8 cellular contexts compared by ENCODE assay signal in genomic region chr4:20544645-20545044, GRCh38.
A peak's percentile ranks its signal among the peaks of the same experiment; 100 is the strongest.
DNase-seq lines count a peak whose midpoint lies in the region; ATAC-seq and TF ChIP-seq lines count a peak whose summit lies in the region.

No MANE protein-coding gene starts in this region.

- H3K27me3 Mint-ChIP-seq in natural killer cell (ENCODE audit: low read depth in 2 of 2), result no peaks in the 10 kb centered on the region

- no peaks in the 10 kb centered on the region for H3K4me1 Mint-ChIP-seq in natural killer cell

- TF ChIP-seq CTCF in natural killer cell (IDR thresholded peaks at IDR 0.05), result no peak

- intact Hi-C loops in natural killer cell (cut with micrococcal nuclease), result no loop called here

- H3K4me3 Mint-ChIP-seq in natural killer cell, result no peak overlapping the region

- H3K9me3 Mint-ChIP-seq in natural killer cell, result no peaks in the 10 kb centered on the region

- H3K36me3 Mint-ChIP-seq in natural killer cell, result no peaks in the 10 kb centered on the region

- no peak overlapping the region for H3K27ac Mint-ChIP-seq in natural killer cell

- ATAC-seq in natural killer cell (no peak), GM21825 (IDR thresholded peaks at IDR 0.05; ENCODE audit: unreplicated experiment) (no peak)

- DNase-seq in NCI-H2171 treated with DMSO at 0.1 percent for 48 hours (lab: John Stamatoyannopoulos, UW), result peak; percentile 66
- no peak for DNase-seq in NCI-H2171 (lab: John Stamatoyannopoulos, UW)
- DNase-seq in NCI-H226, result peak; percentile 19
- DNase-seq in cerebellar cortex (ENCODE audit: low spot score), result peak; percentile 39
- peak; percentile 8 for DNase-seq in middle frontal gyrus (ENCODE audit: extremely low spot score, low spot score)
- DNase-seq in natural killer cell, result no peak
- DNase-seq in activated gamma-delta T cell (lab: John Stamatoyannopoulos, UW), result no peak

Comparison
In these comparisons a context has a peak if more than half of its experiments do, and no peak if none do; other contexts are left out.
1. DNase-seq: peak in NCI-H2171 treated with DMSO at 0.1 percent for 48 hours (single experiment), NCI-H226 (single experiment), cerebellar cortex (single experiment) and middle frontal gyrus (single experiment); none in NCI-H2171 (single experiment), natural killer cell (single experiment) and activated gamma-delta T cell (single experiment).